ENCODE assay signal across 30 cellular contexts in genomic region chr22:20071524-20071972, GRCh38.
"Had no signal": no experiment of that assay in that cellular context is flagged by ENCODE, and none has a peak within 500 bp of the region (broad histone marks: within the 10 kb centered on the region; RNA-seq: fewer than 3 reads in every experiment).

No MANE protein-coding gene starts in this region.

- ATAC-seq: activated CD8-positive, alpha-beta T cell treated with anti-CD3 and anti-CD28 coated beads for 36 hours; body of pancreas; esophagus mucosa; heart left ventricle; T-cell had no signal

- H3K27ac Mint-ChIP-seq: activated CD8-positive, alpha-beta T cell treated with anti-CD3 and anti-CD28 coated beads for 36 hours; activated naive CD4-positive, alpha-beta T cell treated with anti-CD3 and anti-CD28 coated beads, Interleukin-2, amount 10 ng/mL, durations not matched to agents 7 days and 5 days; activated naive CD8-positive, alpha-beta T cell; activated T-helper 1 cell treated with anti-CD3 and anti-CD28 coated beads, Interleukin-12 subunit alpha, Interleukin-12 subunit beta, Interleukin-2, Interleukin-4 antibody, amounts not matched to agents 30 ng/mL and 10 ng/mL and 1 ng/mL, durations not matched to agents 14 hours and 24 hours and 36 hours; activated T-helper 2 cell treated with anti-CD3 and anti-CD28 coated beads, Interferon-gamma antibody, Interleukin-2, Interleukin-4, amounts not matched to agents 10 μg/mL and 5 μg/mL and 100 μg/mL, durations not matched to agents 14 hours and 24 hours and 36 hours; T-cell; T-helper 1 cell treated with Interleukin-12 subunit alpha and Interleukin-12 subunit beta and Interleukin-4 antibody, amounts not matched to agents 30 μg/mL and 1 μg/mL, for 36 hours had no signal

- DNase-seq: activated CD4-positive, alpha-beta T cell treated with anti-CD3 and anti-CD28 coated beads for 1 hour; activated CD4-positive, alpha-beta T cell treated with anti-CD3 and anti-CD28 coated beads for 4 hours; activated CD4-positive, alpha-beta T cell treated with anti-CD3 and anti-CD28 coated beads, Interleukin-2, amount 50 U/mL, for 1 hour; activated CD4-positive, alpha-beta T cell treated with anti-CD3 and anti-CD28 coated beads, Interleukin-2, amount 50 U/mL, for 48 hours; activated CD8-positive, alpha-beta memory T cell treated with anti-CD3 and anti-CD28 coated beads for 24 hours; activated CD8-positive, alpha-beta T cell treated with anti-CD3 and anti-CD28 coated beads for 36 hours; activated effector memory CD4-positive, alpha-beta T cell treated with anti-CD3 and anti-CD28 coated beads, Interleukin-2, amount 50 U/mL, for 16 hours; activated naive CD4-positive, alpha-beta T cell treated with anti-CD3 and anti-CD28 coated beads, Interleukin-2, amount 10 ng/mL, durations not matched to agents 7 days and 5 days; activated T-cell treated with anti-CD3 and anti-CD28 coated beads, Interleukin-2, amount 50 U/mL, for 48 hours; adrenal gland; amygdala; body of pancreas; caudate nucleus; cortex of kidney; effector CD8-positive, alpha-beta T cell; foreskin fibroblast; heart left ventricle; SW 1271; T-cell; T1000 had no signal

- H3K9me3 Mint-ChIP-seq: activated CD8-positive, alpha-beta T cell treated with anti-CD3 and anti-CD28 coated beads for 36 hours; activated naive CD4-positive, alpha-beta T cell treated with anti-CD3 and anti-CD28 coated beads, Interleukin-2, amount 10 ng/mL, durations not matched to agents 7 days and 5 days; activated T-helper 1 cell treated with anti-CD3 and anti-CD28 coated beads, Interleukin-12 subunit alpha, Interleukin-12 subunit beta, Interleukin-2, Interleukin-4 antibody, amounts not matched to agents 30 ng/mL and 10 ng/mL and 1 ng/mL, durations not matched to agents 14 hours and 24 hours and 36 hours; activated T-helper 2 cell treated with anti-CD3 and anti-CD28 coated beads, Interferon-gamma antibody, Interleukin-2, Interleukin-4, amounts not matched to agents 10 μg/mL and 5 μg/mL and 100 μg/mL, durations not matched to agents 14 hours and 24 hours and 36 hours; T-cell; T-helper 1 cell treated with Interleukin-12 subunit alpha and Interleukin-12 subunit beta and Interleukin-4 antibody, amounts not matched to agents 30 μg/mL and 1 μg/mL, for 36 hours had no signal

- H3K36me3 ChIP-seq: adrenal gland had no signal

- H3K27me3 Mint-ChIP-seq: activated CD8-positive, alpha-beta T cell treated with anti-CD3 and anti-CD28 coated beads for 36 hours; activated naive CD8-positive, alpha-beta T cell; T-cell had no signal

- FAIRE-seq: colon, endometrium, endothelial cell of umbilical vein, frontal cortex had no signal

- H3K4me1 Mint-ChIP-seq: activated naive CD4-positive, alpha-beta T cell treated with anti-CD3 and anti-CD28 coated beads, Interleukin-2, amount 10 ng/mL, durations not matched to agents 7 days and 5 days; T-cell had no signal

- H3K9me3 ChIP-seq: adrenal gland, body of pancreas, heart left ventricle had no signal

- H3K36me3 Mint-ChIP-seq: activated naive CD4-positive, alpha-beta T cell treated with anti-CD3 and anti-CD28 coated beads, Interleukin-2, amount 10 ng/mL, durations not matched to agents 7 days and 5 days; activated naive CD8-positive, alpha-beta T cell; T-cell had no signal

- H3K4me1 ChIP-seq: adrenal gland, body of pancreas, heart left ventricle had no signal

- H3K4me3 ChIP-seq: adrenal gland, body of pancreas, heart left ventricle had no signal

- H3K4me3 Mint-ChIP-seq: activated CD8-positive, alpha-beta T cell treated with anti-CD3 and anti-CD28 coated beads for 36 hours; activated naive CD4-positive, alpha-beta T cell treated with anti-CD3 and anti-CD28 coated beads, Interleukin-2, amount 10 ng/mL, durations not matched to agents 7 days and 5 days; activated naive CD8-positive, alpha-beta T cell; activated T-helper 1 cell treated with anti-CD3 and anti-CD28 coated beads, Interleukin-12 subunit alpha, Interleukin-12 subunit beta, Interleukin-2, Interleukin-4 antibody, amounts not matched to agents 30 ng/mL and 10 ng/mL and 1 ng/mL, durations not matched to agents 14 hours and 24 hours and 36 hours; T-cell; T-helper 1 cell treated with Interleukin-12 subunit alpha and Interleukin-12 subunit beta and Interleukin-4 antibody, amounts not matched to agents 30 μg/mL and 1 μg/mL, for 36 hours had no signal

- H3K27me3 ChIP-seq: adrenal gland, body of pancreas, heart left ventricle had no signal

- H3K27ac ChIP-seq: adrenal gland, body of pancreas, epithelial cell of prostate, heart left ventricle had no signal
